ENCODE assay signal across 1 cellular context in the genomic region with DNA sequence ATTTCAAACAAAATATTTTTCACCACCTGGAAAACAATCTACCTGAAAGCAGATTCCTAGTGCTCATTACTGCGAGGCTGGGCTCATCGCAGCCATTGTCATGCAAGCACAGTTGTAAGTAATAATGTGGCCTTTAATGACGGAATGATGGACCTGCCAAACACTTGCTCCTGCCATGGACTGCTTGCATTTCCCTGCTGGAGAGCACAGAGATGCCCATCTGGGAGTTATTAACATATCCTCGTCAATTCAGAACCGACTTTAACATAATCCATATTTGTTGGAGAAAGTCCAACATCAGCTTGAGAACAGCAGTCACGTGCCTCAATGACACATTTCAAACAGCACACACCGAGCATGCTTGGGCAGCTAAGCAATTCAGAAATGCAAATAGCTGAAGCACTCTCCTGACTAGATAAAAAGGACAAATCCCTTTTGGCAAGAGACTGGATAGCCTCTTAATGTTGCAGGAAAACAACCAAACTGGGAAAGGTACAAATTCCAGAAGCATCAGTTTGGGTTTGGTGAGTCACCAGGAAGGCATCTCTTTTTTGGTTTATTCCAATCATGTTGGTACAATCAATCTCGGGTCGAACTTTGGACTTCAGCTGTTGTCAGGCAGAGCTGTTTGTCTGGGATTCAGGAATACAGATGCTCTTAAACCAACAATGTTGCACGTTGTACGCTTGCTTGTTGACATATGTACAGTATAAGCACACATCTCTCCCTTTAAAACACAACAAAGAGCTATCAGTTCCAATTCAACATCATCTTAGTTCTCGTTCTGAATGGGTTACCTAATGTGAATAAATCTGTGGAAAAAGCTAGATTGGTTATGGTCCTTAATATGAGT.
A peak's percentile ranks its signal among the peaks of the same experiment; 100 is the strongest.
TF ChIP-seq lines count a peak whose summit lies in the region.

No MANE protein-coding gene starts in this region.

TF ChIP-seq in HepG2, 621 proteins besides CTCF, POLR2A, EP300 and RAD21 (continued from another document and continues in another):
- TF ChIP-seq ZMYM3 (CRISPR knock-in tag; IDR thresholded peaks at IDR 0.05) (no peak; the same call in 1 of the 2 replicates), SMC3 (IDR thresholded peaks at IDR 0.05; ENCODE audit: low read length) (no peak), RFXAP (CRISPR knock-in tag; IDR thresholded peaks at IDR 0.05; ENCODE audit: borderline replicate concordance) (peak; percentile 99), HDAC6 (IDR thresholded peaks at IDR 0.05; ENCODE audit: low read depth, low read length) (no peak), TCF7L2 (IDR thresholded peaks at IDR 0.05; ENCODE audit: low read depth, low read length) (peak; percentile 51; the same call in 1 of the 2 replicates), ZNF841 (CRISPR knock-in tag; IDR thresholded peaks at IDR 0.05; ENCODE audit: borderline replicate concordance) (no peak), BRF2 (CRISPR knock-in tag; IDR thresholded peaks at IDR 0.05) (no peak), SOX5 (CRISPR knock-in tag; IDR thresholded peaks at IDR 0.05; ENCODE audit: borderline replicate concordance) (peak; percentile 98), PRMT3 (CRISPR knock-in tag; IDR thresholded peaks at IDR 0.05; ENCODE audit: borderline replicate concordance, low read depth) (0 out of 2 replicates have a peak, but pooled peaks have one; percentile 67), ZNF337 (CRISPR knock-in tag; IDR thresholded peaks at IDR 0.05; ENCODE audit: borderline replicate concordance, low read depth) (no peak), ZNF598 (CRISPR knock-in tag; IDR thresholded peaks at IDR 0.05; ENCODE audit: borderline replicate concordance) (no peak), ZNF552 (CRISPR knock-in tag; IDR thresholded peaks at IDR 0.05; ENCODE audit: borderline replicate concordance) (no peak), KDM5B (CRISPR knock-in tag; IDR thresholded peaks at IDR 0.05; ENCODE audit: borderline replicate concordance) (no peak), ZIK1 (CRISPR knock-in tag; IDR thresholded peaks at IDR 0.05; ENCODE audit: borderline replicate concordance, low read depth) (no peak), HMGXB3 (CRISPR knock-in tag; IDR thresholded peaks at IDR 0.05; ENCODE audit: borderline replicate concordance) (0 out of 2 replicates have a peak, but pooled peaks have one; percentile 71), MTA3 (CRISPR knock-in tag; IDR thresholded peaks at IDR 0.05) (no peak), POLR2AphosphoS2 (IDR thresholded peaks at IDR 0.05; ENCODE audit: low read depth, low read length) (no peak), CEBPB (IDR thresholded peaks at IDR 0.05; ENCODE audit: borderline replicate concordance, low read depth, low read length) (peak; percentile 24; the same call in 1 of the 2 replicates), ZNF510 (CRISPR knock-in tag; IDR thresholded peaks at IDR 0.05; ENCODE audit: low read depth) (peak; percentile 91; the same call in 1 of the 2 replicates), SMARCE1 (IDR thresholded peaks at IDR 0.05; ENCODE audit: borderline replicate concordance) (peak; percentile 26; the same call in 1 of the 2 replicates), ZNF24 (IDR thresholded peaks at IDR 0.05) (0 out of 2 replicates have a peak, but pooled peaks have one; percentile 5), NCOR1 (IDR thresholded peaks at IDR 0.05; ENCODE audit: borderline replicate concordance, low read length) (peak; percentile 98), KLF15 (CRISPR knock-in tag; IDR thresholded peaks at IDR 0.05; ENCODE audit: borderline replicate concordance) (no peak), CBX5 (CRISPR knock-in tag; IDR thresholded peaks at IDR 0.05; ENCODE audit: borderline replicate concordance) (no peak; the same call in 1 of the 2 replicates), SAP130 (CRISPR knock-in tag; IDR thresholded peaks at IDR 0.05; ENCODE audit: low read depth) (peak; percentile 87), ZNF143 (CRISPR knock-in tag; IDR thresholded peaks at IDR 0.05) (no peak)
- TF ChIP-seq, protein P1, sequence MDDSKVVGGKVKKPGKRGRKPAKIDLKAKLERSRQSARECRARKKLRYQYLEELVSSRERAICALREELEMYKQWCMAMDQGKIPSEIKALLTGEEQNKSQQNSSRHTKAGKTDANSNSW (CRISPR knock-in tag; IDR thresholded peaks at IDR 0.05; ENCODE audit: borderline replicate concordance): no peak
- TF ChIP-seq, protein P2, sequence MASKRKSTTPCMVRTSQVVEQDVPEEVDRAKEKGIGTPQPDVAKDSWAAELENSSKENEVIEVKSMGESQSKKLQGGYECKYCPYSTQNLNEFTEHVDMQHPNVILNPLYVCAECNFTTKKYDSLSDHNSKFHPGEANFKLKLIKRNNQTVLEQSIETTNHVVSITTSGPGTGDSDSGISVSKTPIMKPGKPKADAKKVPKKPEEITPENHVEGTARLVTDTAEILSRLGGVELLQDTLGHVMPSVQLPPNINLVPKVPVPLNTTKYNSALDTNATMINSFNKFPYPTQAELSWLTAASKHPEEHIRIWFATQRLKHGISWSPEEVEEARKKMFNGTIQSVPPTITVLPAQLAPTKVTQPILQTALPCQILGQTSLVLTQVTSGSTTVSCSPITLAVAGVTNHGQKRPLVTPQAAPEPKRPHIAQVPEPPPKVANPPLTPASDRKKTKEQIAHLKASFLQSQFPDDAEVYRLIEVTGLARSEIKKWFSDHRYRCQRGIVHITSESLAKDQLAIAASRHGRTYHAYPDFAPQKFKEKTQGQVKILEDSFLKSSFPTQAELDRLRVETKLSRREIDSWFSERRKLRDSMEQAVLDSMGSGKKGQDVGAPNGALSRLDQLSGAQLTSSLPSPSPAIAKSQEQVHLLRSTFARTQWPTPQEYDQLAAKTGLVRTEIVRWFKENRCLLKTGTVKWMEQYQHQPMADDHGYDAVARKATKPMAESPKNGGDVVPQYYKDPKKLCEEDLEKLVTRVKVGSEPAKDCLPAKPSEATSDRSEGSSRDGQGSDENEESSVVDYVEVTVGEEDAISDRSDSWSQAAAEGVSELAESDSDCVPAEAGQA (IDR thresholded peaks at IDR 0.05; ENCODE audit: low read depth): no peak
- TF ChIP-seq, protein P2 (CRISPR knock-in tag; IDR thresholded peaks at IDR 0.05; ENCODE audit: borderline replicate concordance): no peak
- TF ChIP-seq, protein P3, sequence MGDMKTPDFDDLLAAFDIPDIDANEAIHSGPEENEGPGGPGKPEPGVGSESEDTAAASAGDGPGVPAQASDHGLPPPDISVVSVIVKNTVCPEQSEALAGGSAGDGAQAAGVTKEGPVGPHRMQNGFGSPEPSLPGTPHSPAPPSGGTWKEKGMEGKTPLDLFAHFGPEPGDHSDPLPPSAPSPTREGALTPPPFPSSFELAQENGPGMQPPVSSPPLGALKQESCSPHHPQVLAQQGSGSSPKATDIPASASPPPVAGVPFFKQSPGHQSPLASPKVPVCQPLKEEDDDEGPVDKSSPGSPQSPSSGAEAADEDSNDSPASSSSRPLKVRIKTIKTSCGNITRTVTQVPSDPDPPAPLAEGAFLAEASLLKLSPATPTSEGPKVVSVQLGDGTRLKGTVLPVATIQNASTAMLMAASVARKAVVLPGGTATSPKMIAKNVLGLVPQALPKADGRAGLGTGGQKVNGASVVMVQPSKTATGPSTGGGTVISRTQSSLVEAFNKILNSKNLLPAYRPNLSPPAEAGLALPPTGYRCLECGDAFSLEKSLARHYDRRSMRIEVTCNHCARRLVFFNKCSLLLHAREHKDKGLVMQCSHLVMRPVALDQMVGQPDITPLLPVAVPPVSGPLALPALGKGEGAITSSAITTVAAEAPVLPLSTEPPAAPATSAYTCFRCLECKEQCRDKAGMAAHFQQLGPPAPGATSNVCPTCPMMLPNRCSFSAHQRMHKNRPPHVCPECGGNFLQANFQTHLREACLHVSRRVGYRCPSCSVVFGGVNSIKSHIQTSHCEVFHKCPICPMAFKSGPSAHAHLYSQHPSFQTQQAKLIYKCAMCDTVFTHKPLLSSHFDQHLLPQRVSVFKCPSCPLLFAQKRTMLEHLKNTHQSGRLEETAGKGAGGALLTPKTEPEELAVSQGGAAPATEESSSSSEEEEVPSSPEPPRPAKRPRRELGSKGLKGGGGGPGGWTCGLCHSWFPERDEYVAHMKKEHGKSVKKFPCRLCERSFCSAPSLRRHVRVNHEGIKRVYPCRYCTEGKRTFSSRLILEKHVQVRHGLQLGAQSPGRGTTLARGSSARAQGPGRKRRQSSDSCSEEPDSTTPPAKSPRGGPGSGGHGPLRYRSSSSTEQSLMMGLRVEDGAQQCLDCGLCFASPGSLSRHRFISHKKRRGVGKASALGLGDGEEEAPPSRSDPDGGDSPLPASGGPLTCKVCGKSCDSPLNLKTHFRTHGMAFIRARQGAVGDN (CRISPR knock-in tag; IDR thresholded peaks at IDR 0.05): no peak
- TF ChIP-seq, protein P4, sequence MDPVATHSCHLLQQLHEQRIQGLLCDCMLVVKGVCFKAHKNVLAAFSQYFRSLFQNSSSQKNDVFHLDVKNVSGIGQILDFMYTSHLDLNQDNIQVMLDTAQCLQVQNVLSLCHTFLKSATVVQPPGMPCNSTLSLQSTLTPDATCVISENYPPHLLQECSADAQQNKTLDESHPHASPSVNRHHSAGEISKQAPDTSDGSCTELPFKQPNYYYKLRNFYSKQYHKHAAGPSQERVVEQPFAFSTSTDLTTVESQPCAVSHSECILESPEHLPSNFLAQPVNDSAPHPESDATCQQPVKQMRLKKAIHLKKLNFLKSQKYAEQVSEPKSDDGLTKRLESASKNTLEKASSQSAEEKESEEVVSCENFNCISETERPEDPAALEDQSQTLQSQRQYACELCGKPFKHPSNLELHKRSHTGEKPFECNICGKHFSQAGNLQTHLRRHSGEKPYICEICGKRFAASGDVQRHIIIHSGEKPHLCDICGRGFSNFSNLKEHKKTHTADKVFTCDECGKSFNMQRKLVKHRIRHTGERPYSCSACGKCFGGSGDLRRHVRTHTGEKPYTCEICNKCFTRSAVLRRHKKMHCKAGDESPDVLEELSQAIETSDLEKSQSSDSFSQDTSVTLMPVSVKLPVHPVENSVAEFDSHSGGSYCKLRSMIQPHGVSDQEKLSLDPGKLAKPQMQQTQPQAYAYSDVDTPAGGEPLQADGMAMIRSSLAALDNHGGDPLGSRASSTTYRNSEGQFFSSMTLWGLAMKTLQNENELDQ (CRISPR knock-in tag; IDR thresholded peaks at IDR 0.05; ENCODE audit: borderline replicate concordance): no peak
- TF ChIP-seq, protein P5, sequence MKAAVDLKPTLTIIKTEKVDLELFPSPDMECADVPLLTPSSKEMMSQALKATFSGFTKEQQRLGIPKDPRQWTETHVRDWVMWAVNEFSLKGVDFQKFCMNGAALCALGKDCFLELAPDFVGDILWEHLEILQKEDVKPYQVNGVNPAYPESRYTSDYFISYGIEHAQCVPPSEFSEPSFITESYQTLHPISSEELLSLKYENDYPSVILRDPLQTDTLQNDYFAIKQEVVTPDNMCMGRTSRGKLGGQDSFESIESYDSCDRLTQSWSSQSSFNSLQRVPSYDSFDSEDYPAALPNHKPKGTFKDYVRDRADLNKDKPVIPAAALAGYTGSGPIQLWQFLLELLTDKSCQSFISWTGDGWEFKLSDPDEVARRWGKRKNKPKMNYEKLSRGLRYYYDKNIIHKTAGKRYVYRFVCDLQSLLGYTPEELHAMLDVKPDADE (CRISPR knock-in tag; IDR thresholded peaks at IDR 0.05): no peak
